In the genomic region with DNA sequence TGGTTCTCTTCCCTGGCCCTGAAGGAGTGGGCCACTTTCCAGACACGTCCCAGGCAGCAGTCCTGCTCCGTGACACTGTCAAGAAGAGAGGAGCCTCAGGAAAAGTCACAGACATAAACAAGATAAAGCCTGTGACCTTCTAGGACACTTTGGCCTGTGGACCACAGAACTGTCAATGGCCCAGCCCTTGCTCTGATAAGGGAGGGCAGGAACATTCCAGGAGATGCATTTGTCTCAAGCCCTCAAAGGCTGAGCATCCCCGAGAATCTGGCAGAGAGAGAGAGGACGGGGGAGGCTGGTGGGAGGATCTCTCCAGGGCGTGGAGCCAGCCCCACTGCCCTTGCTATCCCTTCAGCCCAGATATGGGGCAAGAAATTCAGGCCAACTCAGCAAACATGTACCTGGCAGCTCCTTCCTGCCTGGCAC, we compare ENCODE assay signal across 23 cellular contexts.
DNase-seq lines count a peak whose midpoint lies in the region; ATAC-seq and TF ChIP-seq lines count a peak whose summit lies in the region.
"Had no signal": no experiment of that assay in that cellular context is flagged by ENCODE, and none has a peak within 500 bp of the region (broad histone marks: within the 10 kb centered on the region; RNA-seq: fewer than 3 reads in every experiment).

No MANE protein-coding gene starts in this region.

- peak; percentile 21 for DNase-seq in amniotic epithelial cell (ENCODE audit: low read depth)
- no peak for DNase-seq in left lobe of liver (ENCODE audit: low spot score)
- DNase-seq in nephron progenitor cell, result no peak
- DNase-seq in stimulated activated naive CD4-positive, alpha-beta T cell treated with Interleukin-2 at 50 U/mL for 16 hours (lab: John Stamatoyannopoulos, UW), result no peak
- DNase-seq in islet precursor cell, result no peak
- DNase-seq: CD4-positive, CD25-positive, alpha-beta regulatory T cell; EL; GF-D8; HFFc6; KG1; NCI-H1092; NCI-H1436; NCI-H187 treated with DMSO at 0.1 percent for 48 hours; NCI-H2227 treated with DMSO at 0.1 percent for 48 hours; NCI-H510A; NCI-H748 treated with DMSO at 0.1 percent for 48 hours; NK-92 treated with Interleukin-12 subunit alpha and Interleukin-12 subunit beta, amount 100 ng/mL, for 24 hours; SJCRH30 had no signal

- H3K9me3 Mint-ChIP-seq in nephron progenitor cell, result peaks cover 11% of the 10 kb centered on the region

- H3K4me1 Mint-ChIP-seq in nephron progenitor cell, result peaks cover 12% of the 10 kb centered on the region
- H3K4me1 Mint-ChIP-seq: CD4-positive, CD25-positive, alpha-beta regulatory T cell had no signal

- TF ChIP-seq CTCF in VCaP (conservative IDR thresholded peaks at IDR 0.05) (no peak), nephron progenitor cell (IDR thresholded peaks at IDR 0.05) (no peak)

- peak overlapping the region; percentile 93 for H3K27ac Mint-ChIP-seq in nephron progenitor cell
- H3K27ac Mint-ChIP-seq: CD4-positive, CD25-positive, alpha-beta regulatory T cell; HFFc6 had no signal

- H3K27me3 Mint-ChIP-seq in nephron progenitor cell (ENCODE audit: low read depth, poor library complexity), result peaks cover 9% of the 10 kb centered on the region
- H3K27me3 Mint-ChIP-seq: CD4-positive, CD25-positive, alpha-beta regulatory T cell had no signal

- H3K4me3 Mint-ChIP-seq in nephron progenitor cell, result no peak overlapping the region
- H3K4me3 Mint-ChIP-seq: CD4-positive, CD25-positive, alpha-beta regulatory T cell; HFFc6 had no signal

- ATAC-seq in left lobe of liver (peak; percentile 68), HG03175 (IDR thresholded peaks at IDR 0.05; ENCODE audit: unreplicated experiment) (no peak), GM21723 (IDR thresholded peaks at IDR 0.05; ENCODE audit: unreplicated experiment) (no peak)
- ATAC-seq: Panc1 had no signal

- H3K36me3 Mint-ChIP-seq in nephron progenitor cell (ENCODE audit: low read depth), result no peaks in the 10 kb centered on the region
- H3K36me3 Mint-ChIP-seq: CD4-positive, CD25-positive, alpha-beta regulatory T cell had no signal

- peak overlapping the region; percentile 9; the same call in 1 of the 2 replicates for H3K27ac ChIP-seq in VCaP
- H3K27ac ChIP-seq: HL-60, SJCRH30 had no signal
